1 cellular context compared by ENCODE assay signal in the genomic region with DNA sequence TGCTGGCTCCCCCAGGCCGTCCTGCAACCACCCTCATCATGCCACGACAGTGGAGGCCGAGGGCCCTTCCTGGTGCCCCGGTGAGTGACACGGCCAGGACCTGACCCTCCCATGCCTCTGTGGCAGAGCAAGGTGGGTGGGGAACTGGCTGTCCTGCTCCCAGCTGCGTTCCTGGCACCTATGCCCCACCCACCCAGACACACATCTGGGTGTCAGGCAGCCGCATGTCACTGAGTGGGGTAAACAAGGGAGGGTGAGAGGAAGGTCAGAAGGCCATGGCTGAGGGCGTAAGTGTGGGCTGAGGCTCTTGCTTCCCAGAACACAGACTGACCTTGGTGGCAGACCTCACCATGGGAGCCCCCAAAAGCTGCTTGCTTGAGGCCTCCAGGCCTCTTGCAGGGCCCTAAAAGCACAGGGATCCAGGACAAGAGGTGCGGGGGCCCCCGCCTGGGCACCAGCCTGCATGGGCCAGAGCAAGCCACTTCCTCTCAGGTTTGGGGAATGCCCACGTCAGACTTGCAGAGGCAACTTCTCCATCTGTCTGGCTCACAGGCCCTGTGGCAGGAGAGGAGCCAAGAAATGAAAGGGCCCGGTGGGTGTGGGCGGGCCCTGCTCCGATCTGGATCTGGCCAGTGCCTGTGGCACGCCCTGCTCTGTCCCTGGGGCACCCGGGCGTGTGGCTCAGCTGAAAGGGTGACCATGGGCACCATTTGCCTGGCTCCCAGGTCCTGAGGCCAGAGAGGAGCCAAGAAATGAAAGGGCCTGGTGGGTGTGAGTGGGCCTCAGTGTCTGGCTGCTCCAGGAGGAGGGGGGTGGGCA.
TF ChIP-seq lines count a peak whose summit lies in the region.

No MANE protein-coding gene starts in this region.

TF ChIP-seq in HepG2, 621 proteins besides CTCF, POLR2A, EP300 and RAD21 (continued from another document and continues in another):
- TF ChIP-seq, protein P1, sequence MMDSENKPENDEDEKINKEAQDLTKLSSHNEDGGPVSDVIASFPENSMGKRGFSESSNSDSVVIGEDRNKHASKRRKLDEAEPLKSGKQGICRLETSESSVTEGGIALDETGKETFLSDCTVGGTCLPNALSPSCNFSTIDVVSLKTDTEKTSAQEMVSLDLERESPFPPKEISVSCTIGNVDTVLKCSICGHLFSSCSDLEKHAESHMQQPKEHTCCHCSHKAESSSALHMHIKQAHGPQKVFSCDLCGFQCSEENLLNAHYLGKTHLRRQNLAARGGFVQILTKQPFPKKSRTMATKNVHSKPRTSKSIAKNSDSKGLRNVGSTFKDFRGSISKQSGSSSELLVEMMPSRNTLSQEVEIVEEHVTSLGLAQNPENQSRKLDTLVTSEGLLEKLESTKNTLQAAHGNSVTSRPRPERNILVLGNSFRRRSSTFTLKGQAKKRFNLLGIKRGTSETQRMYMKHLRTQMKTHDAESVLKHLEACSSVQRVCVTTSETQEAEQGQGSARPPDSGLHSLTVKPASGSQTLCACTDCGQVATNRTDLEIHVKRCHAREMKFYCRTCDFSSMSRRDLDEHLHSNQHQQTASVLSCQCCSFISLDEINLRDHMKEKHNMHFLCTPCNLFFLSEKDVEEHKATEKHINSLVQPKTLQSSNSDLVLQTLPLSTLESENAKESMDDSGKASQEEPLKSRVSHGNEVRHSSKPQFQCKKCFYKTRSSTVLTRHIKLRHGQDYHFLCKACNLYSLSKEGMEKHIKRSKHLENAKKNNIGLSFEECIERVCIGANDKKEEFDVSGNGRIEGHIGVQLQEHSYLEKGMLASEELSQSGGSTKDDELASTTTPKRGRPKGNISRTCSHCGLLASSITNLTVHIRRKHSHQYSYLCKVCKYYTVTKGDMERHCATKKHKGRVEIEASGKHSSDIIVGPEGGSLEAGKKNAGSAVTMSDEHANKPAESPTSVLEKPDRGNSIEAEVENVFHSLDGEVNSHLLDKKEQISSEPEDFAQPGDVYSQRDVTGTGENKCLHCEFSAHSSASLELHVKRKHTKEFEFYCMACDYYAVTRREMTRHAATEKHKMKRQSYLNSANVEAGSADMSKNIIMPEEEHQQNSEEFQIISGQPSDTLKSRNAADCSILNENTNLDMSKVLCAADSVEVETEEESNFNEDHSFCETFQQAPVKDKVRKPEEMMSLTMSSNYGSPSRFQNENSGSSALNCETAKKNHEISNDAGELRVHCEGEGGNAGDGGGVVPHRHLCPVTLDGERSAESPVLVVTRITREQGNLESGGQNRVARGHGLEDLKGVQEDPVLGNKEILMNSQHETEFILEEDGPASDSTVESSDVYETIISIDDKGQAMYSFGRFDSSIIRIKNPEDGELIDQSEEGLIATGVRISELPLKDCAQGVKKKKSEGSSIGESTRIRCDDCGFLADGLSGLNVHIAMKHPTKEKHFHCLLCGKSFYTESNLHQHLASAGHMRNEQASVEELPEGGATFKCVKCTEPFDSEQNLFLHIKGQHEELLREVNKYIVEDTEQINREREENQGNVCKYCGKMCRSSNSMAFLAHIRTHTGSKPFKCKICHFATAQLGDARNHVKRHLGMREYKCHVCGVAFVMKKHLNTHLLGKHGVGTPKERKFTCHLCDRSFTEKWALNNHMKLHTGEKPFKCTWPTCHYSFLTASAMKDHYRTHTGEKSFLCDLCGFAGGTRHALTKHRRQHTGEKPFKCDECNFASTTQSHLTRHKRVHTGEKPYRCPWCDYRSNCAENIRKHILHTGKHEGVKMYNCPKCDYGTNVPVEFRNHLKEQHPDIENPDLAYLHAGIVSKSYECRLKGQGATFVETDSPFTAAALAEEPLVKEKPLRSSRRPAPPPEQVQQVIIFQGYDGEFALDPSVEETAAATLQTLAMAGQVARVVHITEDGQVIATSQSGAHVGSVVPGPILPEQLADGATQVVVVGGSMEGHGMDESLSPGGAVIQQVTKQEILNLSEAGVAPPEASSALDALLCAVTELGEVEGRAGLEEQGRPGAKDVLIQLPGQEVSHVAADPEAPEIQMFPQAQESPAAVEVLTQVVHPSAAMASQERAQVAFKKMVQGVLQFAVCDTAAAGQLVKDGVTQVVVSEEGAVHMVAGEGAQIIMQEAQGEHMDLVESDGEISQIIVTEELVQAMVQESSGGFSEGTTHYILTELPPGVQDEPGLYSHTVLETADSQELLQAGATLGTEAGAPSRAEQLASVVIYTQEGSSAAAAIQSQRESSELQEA (CRISPR knock-in tag; IDR thresholded peaks at IDR 0.05; ENCODE audit: not compliant biosample characterization), result peak; percentile 2
- TF ChIP-seq ZNF552 (CRISPR knock-in tag; IDR thresholded peaks at IDR 0.05; ENCODE audit: borderline replicate concordance) (peak; percentile 82; the same call in 1 of the 2 replicates), ZSCAN20 (CRISPR knock-in tag; IDR thresholded peaks at IDR 0.05; ENCODE audit: borderline replicate concordance) (no peak), ZNF713 (CRISPR knock-in tag; IDR thresholded peaks at IDR 0.05) (no peak), HNF4A (CRISPR knock-in tag; IDR thresholded peaks at IDR 0.05) (peak; percentile 45), NONO (IDR thresholded peaks at IDR 0.05) (no peak), NONO (CRISPR knock-in tag; conservative IDR thresholded peaks at IDR 0.05) (peak; percentile 73), ZFP37 (CRISPR knock-in tag; IDR thresholded peaks at IDR 0.05; ENCODE audit: borderline replicate concordance) (no peak), SATB2 (CRISPR knock-in tag; IDR thresholded peaks at IDR 0.05) (0 out of 2 replicates have a peak, but pooled peaks have one; percentile 9), SAP130 (CRISPR knock-in tag; IDR thresholded peaks at IDR 0.05; ENCODE audit: low read depth) (peak; percentile 93), SNAI1 (CRISPR knock-in tag; IDR thresholded peaks at IDR 0.05; ENCODE audit: borderline replicate concordance) (no peak), ZNF749 (CRISPR knock-in tag; IDR thresholded peaks at IDR 0.05; ENCODE audit: borderline replicate concordance) (no peak; the same call in 1 of the 2 replicates)
- TF ChIP-seq, protein P2, sequence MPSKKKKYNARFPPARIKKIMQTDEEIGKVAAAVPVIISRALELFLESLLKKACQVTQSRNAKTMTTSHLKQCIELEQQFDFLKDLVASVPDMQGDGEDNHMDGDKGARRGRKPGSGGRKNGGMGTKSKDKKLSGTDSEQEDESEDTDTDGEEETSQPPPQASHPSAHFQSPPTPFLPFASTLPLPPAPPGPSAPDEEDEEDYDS (CRISPR knock-in tag; IDR thresholded peaks at IDR 0.05), result 0 out of 2 replicates have a peak, but pooled peaks have one; percentile 29
- TF ChIP-seq, protein P3, sequence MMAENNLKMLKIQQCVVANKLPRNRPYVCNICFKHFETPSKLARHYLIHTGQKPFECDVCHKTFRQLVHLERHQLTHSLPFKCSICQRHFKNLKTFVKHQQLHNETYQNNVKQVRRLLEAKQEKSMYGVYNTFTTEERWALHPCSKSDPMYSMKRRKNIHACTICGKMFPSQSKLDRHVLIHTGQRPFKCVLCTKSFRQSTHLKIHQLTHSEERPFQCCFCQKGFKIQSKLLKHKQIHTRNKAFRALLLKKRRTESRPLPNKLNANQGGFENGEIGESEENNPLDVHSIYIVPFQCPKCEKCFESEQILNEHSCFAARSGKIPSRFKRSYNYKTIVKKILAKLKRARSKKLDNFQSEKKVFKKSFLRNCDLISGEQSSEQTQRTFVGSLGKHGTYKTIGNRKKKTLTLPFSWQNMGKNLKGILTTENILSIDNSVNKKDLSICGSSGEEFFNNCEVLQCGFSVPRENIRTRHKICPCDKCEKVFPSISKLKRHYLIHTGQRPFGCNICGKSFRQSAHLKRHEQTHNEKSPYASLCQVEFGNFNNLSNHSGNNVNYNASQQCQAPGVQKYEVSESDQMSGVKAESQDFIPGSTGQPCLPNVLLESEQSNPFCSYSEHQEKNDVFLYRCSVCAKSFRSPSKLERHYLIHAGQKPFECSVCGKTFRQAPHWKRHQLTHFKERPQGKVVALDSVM (CRISPR knock-in tag; IDR thresholded peaks at IDR 0.05), result no peak
- TF ChIP-seq, protein P4, sequence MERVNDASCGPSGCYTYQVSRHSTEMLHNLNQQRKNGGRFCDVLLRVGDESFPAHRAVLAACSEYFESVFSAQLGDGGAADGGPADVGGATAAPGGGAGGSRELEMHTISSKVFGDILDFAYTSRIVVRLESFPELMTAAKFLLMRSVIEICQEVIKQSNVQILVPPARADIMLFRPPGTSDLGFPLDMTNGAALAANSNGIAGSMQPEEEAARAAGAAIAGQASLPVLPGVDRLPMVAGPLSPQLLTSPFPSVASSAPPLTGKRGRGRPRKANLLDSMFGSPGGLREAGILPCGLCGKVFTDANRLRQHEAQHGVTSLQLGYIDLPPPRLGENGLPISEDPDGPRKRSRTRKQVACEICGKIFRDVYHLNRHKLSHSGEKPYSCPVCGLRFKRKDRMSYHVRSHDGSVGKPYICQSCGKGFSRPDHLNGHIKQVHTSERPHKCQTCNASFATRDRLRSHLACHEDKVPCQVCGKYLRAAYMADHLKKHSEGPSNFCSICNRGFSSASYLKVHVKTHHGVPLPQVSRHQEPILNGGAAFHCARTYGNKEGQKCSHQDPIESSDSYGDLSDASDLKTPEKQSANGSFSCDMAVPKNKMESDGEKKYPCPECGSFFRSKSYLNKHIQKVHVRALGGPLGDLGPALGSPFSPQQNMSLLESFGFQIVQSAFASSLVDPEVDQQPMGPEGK (CRISPR knock-in tag; IDR thresholded peaks at IDR 0.05), result peak; percentile 87
- TF ChIP-seq, protein P5, sequence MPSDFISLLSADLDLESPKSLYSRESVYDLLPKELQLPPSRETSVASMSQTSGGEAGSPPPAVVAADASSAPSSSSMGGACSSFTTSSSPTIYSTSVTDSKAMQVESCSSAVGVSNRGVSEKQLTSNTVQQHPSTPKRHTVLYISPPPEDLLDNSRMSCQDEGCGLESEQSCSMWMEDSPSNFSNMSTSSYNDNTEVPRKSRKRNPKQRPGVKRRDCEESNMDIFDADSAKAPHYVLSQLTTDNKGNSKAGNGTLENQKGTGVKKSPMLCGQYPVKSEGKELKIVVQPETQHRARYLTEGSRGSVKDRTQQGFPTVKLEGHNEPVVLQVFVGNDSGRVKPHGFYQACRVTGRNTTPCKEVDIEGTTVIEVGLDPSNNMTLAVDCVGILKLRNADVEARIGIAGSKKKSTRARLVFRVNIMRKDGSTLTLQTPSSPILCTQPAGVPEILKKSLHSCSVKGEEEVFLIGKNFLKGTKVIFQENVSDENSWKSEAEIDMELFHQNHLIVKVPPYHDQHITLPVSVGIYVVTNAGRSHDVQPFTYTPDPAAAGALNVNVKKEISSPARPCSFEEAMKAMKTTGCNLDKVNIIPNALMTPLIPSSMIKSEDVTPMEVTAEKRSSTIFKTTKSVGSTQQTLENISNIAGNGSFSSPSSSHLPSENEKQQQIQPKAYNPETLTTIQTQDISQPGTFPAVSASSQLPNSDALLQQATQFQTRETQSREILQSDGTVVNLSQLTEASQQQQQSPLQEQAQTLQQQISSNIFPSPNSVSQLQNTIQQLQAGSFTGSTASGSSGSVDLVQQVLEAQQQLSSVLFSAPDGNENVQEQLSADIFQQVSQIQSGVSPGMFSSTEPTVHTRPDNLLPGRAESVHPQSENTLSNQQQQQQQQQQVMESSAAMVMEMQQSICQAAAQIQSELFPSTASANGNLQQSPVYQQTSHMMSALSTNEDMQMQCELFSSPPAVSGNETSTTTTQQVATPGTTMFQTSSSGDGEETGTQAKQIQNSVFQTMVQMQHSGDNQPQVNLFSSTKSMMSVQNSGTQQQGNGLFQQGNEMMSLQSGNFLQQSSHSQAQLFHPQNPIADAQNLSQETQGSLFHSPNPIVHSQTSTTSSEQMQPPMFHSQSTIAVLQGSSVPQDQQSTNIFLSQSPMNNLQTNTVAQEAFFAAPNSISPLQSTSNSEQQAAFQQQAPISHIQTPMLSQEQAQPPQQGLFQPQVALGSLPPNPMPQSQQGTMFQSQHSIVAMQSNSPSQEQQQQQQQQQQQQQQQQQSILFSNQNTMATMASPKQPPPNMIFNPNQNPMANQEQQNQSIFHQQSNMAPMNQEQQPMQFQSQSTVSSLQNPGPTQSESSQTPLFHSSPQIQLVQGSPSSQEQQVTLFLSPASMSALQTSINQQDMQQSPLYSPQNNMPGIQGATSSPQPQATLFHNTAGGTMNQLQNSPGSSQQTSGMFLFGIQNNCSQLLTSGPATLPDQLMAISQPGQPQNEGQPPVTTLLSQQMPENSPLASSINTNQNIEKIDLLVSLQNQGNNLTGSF (CRISPR knock-in tag; IDR thresholded peaks at IDR 0.05), result no peak
- TF ChIP-seq, protein P6, sequence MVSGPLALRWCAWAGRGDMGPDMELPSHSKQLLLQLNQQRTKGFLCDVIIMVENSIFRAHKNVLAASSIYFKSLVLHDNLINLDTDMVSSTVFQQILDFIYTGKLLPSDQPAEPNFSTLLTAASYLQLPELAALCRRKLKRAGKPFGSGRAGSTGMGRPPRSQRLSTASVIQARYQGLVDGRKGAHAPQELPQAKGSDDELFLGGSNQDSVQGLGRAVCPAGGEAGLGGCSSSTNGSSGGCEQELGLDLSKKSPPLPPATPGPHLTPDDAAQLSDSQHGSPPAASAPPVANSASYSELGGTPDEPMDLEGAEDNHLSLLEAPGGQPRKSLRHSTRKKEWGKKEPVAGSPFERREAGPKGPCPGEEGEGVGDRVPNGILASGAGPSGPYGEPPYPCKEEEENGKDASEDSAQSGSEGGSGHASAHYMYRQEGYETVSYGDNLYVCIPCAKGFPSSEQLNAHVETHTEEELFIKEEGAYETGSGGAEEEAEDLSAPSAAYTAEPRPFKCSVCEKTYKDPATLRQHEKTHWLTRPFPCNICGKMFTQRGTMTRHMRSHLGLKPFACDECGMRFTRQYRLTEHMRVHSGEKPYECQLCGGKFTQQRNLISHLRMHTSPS (CRISPR knock-in tag; IDR thresholded peaks at IDR 0.05; ENCODE audit: low read depth), result peak; percentile 93
- TF ChIP-seq, protein P7, sequence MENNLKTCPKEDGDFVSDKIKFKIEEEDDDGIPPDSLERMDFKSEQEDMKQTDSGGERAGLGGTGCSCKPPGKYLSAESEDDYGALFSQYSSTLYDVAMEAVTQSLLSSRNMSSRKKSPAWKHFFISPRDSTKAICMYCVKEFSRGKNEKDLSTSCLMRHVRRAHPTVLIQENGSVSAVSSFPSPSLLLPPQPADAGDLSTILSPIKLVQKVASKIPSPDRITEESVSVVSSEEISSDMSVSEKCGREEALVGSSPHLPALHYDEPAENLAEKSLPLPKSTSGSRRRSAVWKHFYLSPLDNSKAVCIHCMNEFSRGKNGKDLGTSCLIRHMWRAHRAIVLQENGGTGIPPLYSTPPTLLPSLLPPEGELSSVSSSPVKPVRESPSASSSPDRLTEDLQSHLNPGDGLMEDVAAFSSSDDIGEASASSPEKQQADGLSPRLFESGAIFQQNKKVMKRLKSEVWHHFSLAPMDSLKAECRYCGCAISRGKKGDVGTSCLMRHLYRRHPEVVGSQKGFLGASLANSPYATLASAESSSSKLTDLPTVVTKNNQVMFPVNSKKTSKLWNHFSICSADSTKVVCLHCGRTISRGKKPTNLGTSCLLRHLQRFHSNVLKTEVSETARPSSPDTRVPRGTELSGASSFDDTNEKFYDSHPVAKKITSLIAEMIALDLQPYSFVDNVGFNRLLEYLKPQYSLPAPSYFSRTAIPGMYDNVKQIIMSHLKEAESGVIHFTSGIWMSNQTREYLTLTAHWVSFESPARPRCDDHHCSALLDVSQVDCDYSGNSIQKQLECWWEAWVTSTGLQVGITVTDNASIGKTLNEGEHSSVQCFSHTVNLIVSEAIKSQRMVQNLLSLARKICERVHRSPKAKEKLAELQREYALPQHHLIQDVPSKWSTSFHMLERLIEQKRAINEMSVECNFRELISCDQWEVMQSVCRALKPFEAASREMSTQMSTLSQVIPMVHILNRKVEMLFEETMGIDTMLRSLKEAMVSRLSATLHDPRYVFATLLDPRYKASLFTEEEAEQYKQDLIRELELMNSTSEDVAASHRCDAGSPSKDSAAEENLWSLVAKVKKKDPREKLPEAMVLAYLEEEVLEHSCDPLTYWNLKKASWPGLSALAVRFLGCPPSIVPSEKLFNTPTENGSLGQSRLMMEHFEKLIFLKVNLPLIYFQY (CRISPR knock-in tag; IDR thresholded peaks at IDR 0.05; ENCODE audit: borderline replicate concordance), result 0 out of 2 replicates have a peak, but pooled peaks have one; percentile 15
